ENCODE assay signal across 15 cellular contexts in genomic region chr14:103739793-103740501, GRCh38.
"Had no signal": no experiment of that assay in that cellular context is flagged by ENCODE, and none has a peak within 500 bp of the region (broad histone marks: within the 10 kb centered on the region; RNA-seq: fewer than 3 reads in every experiment).

No MANE protein-coding gene starts in this region.

- DNase-seq: activated CD4-positive, alpha-beta memory T cell treated with anti-CD3 and anti-CD28 coated beads for 36 hours; activated CD4-positive, CD25-positive, alpha-beta regulatory T cell treated with anti-CD3 and anti-CD28 coated beads, Interleukin-2, amount 50 U/mL, for 72 hours; activated naive CD8-positive, alpha-beta T cell treated with anti-CD3 and anti-CD28 coated beads, Interleukin-2, amount 50 U/mL, for 24 hours; activated T-cell treated with anti-CD3 and anti-CD28 coated beads, Interleukin-2, amount 50 U/mL, for 48 hours; dermis blood vessel endothelial cell; esophagus squamous epithelium; foreskin fibroblast; stomach; SW 1271; uterus had no signal

- H3K4me3 ChIP-seq: esophagus squamous epithelium, ovary, skin epidermis, stomach, uterus had no signal

- H3K27me3 Mint-ChIP-seq: activated CD4-positive, alpha-beta memory T cell treated with anti-CD3 and anti-CD28 coated beads for 36 hours; activated naive CD8-positive, alpha-beta T cell treated with anti-CD3 and anti-CD28 coated beads, Interleukin-2, amount 50 U/mL, for 24 hours; memory B cell had no signal

- ATAC-seq: activated naive CD8-positive, alpha-beta T cell treated with anti-CD3 and anti-CD28 coated beads, Interleukin-2, amount 50 U/mL, for 24 hours; left lobe of liver had no signal

- H3K27ac Mint-ChIP-seq: activated CD4-positive, alpha-beta memory T cell treated with anti-CD3 and anti-CD28 coated beads for 36 hours; activated naive CD8-positive, alpha-beta T cell treated with anti-CD3 and anti-CD28 coated beads, Interleukin-2, amount 50 U/mL, for 24 hours; memory B cell; T-helper 2 cell treated with Interferon-gamma antibody and Interleukin-4, amounts not matched to agents 5 μg/mL and 100 μg/mL, for 36 hours had no signal

- H3K4me3 Mint-ChIP-seq: activated CD4-positive, alpha-beta memory T cell treated with anti-CD3 and anti-CD28 coated beads for 36 hours; activated naive CD8-positive, alpha-beta T cell treated with anti-CD3 and anti-CD28 coated beads, Interleukin-2, amount 50 U/mL, for 24 hours; memory B cell; T-helper 2 cell treated with Interferon-gamma antibody and Interleukin-4, amounts not matched to agents 5 μg/mL and 100 μg/mL, for 36 hours had no signal

- H3K4me1 Mint-ChIP-seq: activated naive CD8-positive, alpha-beta T cell treated with anti-CD3 and anti-CD28 coated beads, Interleukin-2, amount 50 U/mL, for 24 hours; memory B cell had no signal

- H3K27me3 ChIP-seq: esophagus squamous epithelium, ovary, stomach, uterus had no signal

- H3K27ac ChIP-seq: ovary, skin epidermis, uterus had no signal

- H3K9me3 Mint-ChIP-seq: activated CD4-positive, alpha-beta memory T cell treated with anti-CD3 and anti-CD28 coated beads for 36 hours; activated naive CD8-positive, alpha-beta T cell treated with anti-CD3 and anti-CD28 coated beads, Interleukin-2, amount 50 U/mL, for 24 hours; memory B cell; T-helper 2 cell treated with Interferon-gamma antibody and Interleukin-4, amounts not matched to agents 5 μg/mL and 100 μg/mL, for 36 hours had no signal

- H3K36me3 ChIP-seq: ovary, uterus had no signal
